In genomic region chr21:33940164-33940563, GRCh38 we compare ENCODE assay signal across 14 cellular contexts. TPM values are rescaled to one million over a fixed set of nuclear protein-coding genes. Genes with fewer than 3 reads are reported as not detected.
DNase-seq lines count a peak whose midpoint lies in the region; ATAC-seq, FAIRE-seq and TF ChIP-seq lines count a peak whose summit lies in the region.
"Had no signal": no experiment of that assay in that cellular context is flagged by ENCODE, and none has a peak within 500 bp of the region (broad histone marks: within the 10 kb centered on the region; RNA-seq: fewer than 3 reads in every experiment).

No MANE protein-coding gene starts in this region.

- FAIRE-seq in D721Med (lab: Jason Lieb, UNC) = no peak
- FAIRE-seq: small intestine had no signal

- H3K36me3 ChIP-seq in BLaER1 treated with 17β-estradiol and CSF1 and Interleukin-3, amounts not matched to agents 10 nM and 100 nM = no peaks in the 10 kb centered on the region
- H3K36me3 ChIP-seq in IMR-90 (ENCODE audit: control insufficient read depth, insufficient read depth, low read length) = no peaks in the 10 kb centered on the region
- H3K36me3 ChIP-seq: heart right ventricle had no signal

- CTCF ChIA-PET in IMR-90 (lab: Yijun Ruan, JAX) = interaction anchor here (0.6 kb wide), 1 partner anchor 263 kb away, joined by 3 read pairs; no protein-coding TSS in a partner anchor

- H4K91ac ChIP-seq in IMR-90 (ENCODE audit: insufficient read depth, low read depth, low read length) = no peak overlapping the region; the same call in 1 of the 2 replicates

- H2AFZ ChIP-seq in IMR-90 (replicated peaks; ENCODE audit: low read length, poor library complexity) = peak overlapping the region; percentile 47

- H2BK20ac ChIP-seq in IMR-90 (ENCODE audit: low read depth, low read length) = no peak overlapping the region

- TF ChIP-seq POLR2A in IMR-90 (IDR thresholded peaks at IDR 0.05; ENCODE audit: low read depth, low read length) (no peak), lower leg skin (IDR thresholded peaks at IDR 0.05) (no peak)

- H2BK5ac ChIP-seq in IMR-90 (ENCODE audit: low read depth, low read length, poor library complexity, severe bottlenecking) = no peak overlapping the region

- no peak overlapping the region for H2AK5ac ChIP-seq in IMR-90 (ENCODE audit: low read depth, low read length)

- POLR2A ChIA-PET in IMR-90 (lab: Charles Lee; ENCODE audit: unreplicated experiment) = no interaction called here

- H3K4ac ChIP-seq in IMR-90 (ENCODE audit: low read depth, low read length) = 0 out of 2 replicates have a peak overlapping the region, but pooled peaks have one; percentile 29

- H3K27me3 ChIP-seq in BLaER1 treated with 17β-estradiol and CSF1 and Interleukin-3, amounts not matched to agents 10 nM and 100 nM = no peaks in the 10 kb centered on the region
- H3K27me3 ChIP-seq in IMR-90 (ENCODE audit: control insufficient read depth, insufficient read depth, low read length) = no peaks in the 10 kb centered on the region
- H3K27me3 ChIP-seq: heart right ventricle had no signal

- no peak overlapping the region for H3K14ac ChIP-seq in IMR-90 (replicated peaks; ENCODE audit: low read depth, low read length)

- no peaks in the 10 kb centered on the region for H3K27me3 Mint-ChIP-seq in mesothelial cell of epicardium (ENCODE audit: low read depth)

- peaks cover 22% of the 10 kb centered on the region for H3K36me3 Mint-ChIP-seq in mesothelial cell of epicardium

- peaks cover 6% of the 10 kb centered on the region; the same call in 1 of the 2 replicates for H3K9me1 ChIP-seq in IMR-90 (ENCODE audit: insufficient read depth, low read length)

- H3K9me3 Mint-ChIP-seq in mesothelial cell of epicardium = peaks cover 10% of the 10 kb centered on the region

- H2BK120ac ChIP-seq in IMR-90 (ENCODE audit: low read depth, low read length) = no peak overlapping the region

- WGBS in IMR-90 (ENCODE audit: extremely low coverage in 2 of 2, insufficient read length in 1 of 2), 2 experiments = 87% methylated on average over 3 of the region's 9 CpGs; no CpG with 5 or more reads in 1 of the 2 experiments
- WGBS in lower leg skin, 2 donors = 83% methylated on average over 9 of the region's 9 CpGs

- no peak overlapping the region for H3K4me3 Mint-ChIP-seq in mesothelial cell of epicardium
- H3K4me3 Mint-ChIP-seq: activated T-helper 1 cell treated with anti-CD3 and anti-CD28 coated beads, Interleukin-12 subunit alpha, Interleukin-12 subunit beta, Interleukin-2, Interleukin-4 antibody, amounts not matched to agents 30 ng/mL and 10 ng/mL and 1 ng/mL, durations not matched to agents 14 hours and 24 hours and 36 hours had no signal

- no peak for TF ChIP-seq CTCF in IMR-90 (conservative IDR thresholded peaks at IDR 0.05; ENCODE audit: low read depth, low read length)
- no peak for TF ChIP-seq CTCF in mesothelial cell of epicardium (IDR thresholded peaks at IDR 0.05; ENCODE audit: unreplicated experiment)
- TF ChIP-seq CTCF in D721Med (IDR thresholded peaks at IDR 0.05; ENCODE audit: insufficient read depth, missing control alignments) = no peak
- no peak for TF ChIP-seq CTCF in lower leg skin (IDR thresholded peaks at IDR 0.05)

- H2BK15ac ChIP-seq in IMR-90 (ENCODE audit: low read depth, low read length) = no peak overlapping the region

- peaks cover 18% of the 10 kb centered on the region for H3K4me1 Mint-ChIP-seq in mesothelial cell of epicardium

- no peak overlapping the region for H3K4me3 ChIP-seq in BLaER1 treated with 17β-estradiol and CSF1 and Interleukin-3, amounts not matched to agents 10 nM and 100 nM
- H3K4me3 ChIP-seq in IMR-90 (ENCODE audit: insufficient read depth, low read depth, low read length) (no peak overlapping the region), lower leg skin (ENCODE audit: low read depth, poor library complexity, severe bottlenecking) (no peak overlapping the region)
- H3K4me3 ChIP-seq: heart right ventricle had no signal

- DNase-seq in IMR-90 (peak; percentile 79), astrocyte of the hippocampus (ENCODE audit: low read depth, low spot score) (peak; percentile 20), mesothelial cell of epicardium (ENCODE audit: low spot score in 2 of 2, unreplicated experiment in 2 of 2) (no peak), D721Med (ENCODE audit: insufficient read length, low spot score) (no peak), lower leg skin (ENCODE audit: low spot score in 2 of 2) (no peak), NCI-H187 (lab: John Stamatoyannopoulos, UW) (no peak)
- DNase-seq: heart right ventricle; midbrain; NCI-H1436 treated with DMSO at 0.1 percent for 48 hours; NK-92 treated with Interleukin-12 subunit alpha and Interleukin-12 subunit beta, amount 100 ng/mL, for 24 hours; small intestine had no signal

- peak; percentile 70 for ATAC-seq in IMR-90 (ENCODE audit: low read depth)
- no peak for ATAC-seq in HG03378 (IDR thresholded peaks at IDR 0.05; ENCODE audit: unreplicated experiment)

- BruUV-seq in IMR-90 (replicated peaks; lab: Mats Ljungman, UMichigan) = no TSS peak

- H3K56ac ChIP-seq in IMR-90 (ENCODE audit: extremely low read depth, insufficient read depth, low read length) = no peak overlapping the region

- intact Hi-C loops in IMR-90 (cut with micrococcal nuclease) = no loop called here
- intact Hi-C loops in lower leg skin (cut with DNase I; ENCODE audit: low total_unique reads) = no loop called here

- H3K9me3 ChIP-seq in BLaER1 treated with 17β-estradiol and CSF1 and Interleukin-3, amounts not matched to agents 10 nM and 100 nM (replicated peaks in 1 of 11) = peaks cover 12 to 25% (median 16%) of the 10 kb centered on the region in 11 experiments; a peak in 19 of 22 replicates
- H3K9me3 ChIP-seq in IMR-90 (ENCODE audit: control insufficient read depth, insufficient read depth, low read length) = no peaks in the 10 kb centered on the region

- H3K27ac Mint-ChIP-seq in mesothelial cell of epicardium = peak overlapping the region; percentile 74

- H4K8ac ChIP-seq in IMR-90 (ENCODE audit: low read depth in 2 of 2, low read length in 2 of 2) = peak overlapping the region in 1 of 2 experiments; percentile 52; a peak in 2 of 4 replicates

- H3K27ac ChIP-seq in BLaER1 treated with 17β-estradiol and CSF1 and Interleukin-3, amounts not matched to agents 10 nM and 100 nM = peak overlapping the region in 6 of 11 experiments; percentile 44 to 79 (median 62); a peak in 12 of 22 replicates
- H3K27ac ChIP-seq in IMR-90 (ENCODE audit: insufficient read depth, low read length) = no peak overlapping the region; the same call in 1 of the 2 replicates

- peak overlapping the region in 3 of 11 experiments; percentile 0 to 53 (median 4); a peak in 4 of 22 replicates for H3K9ac ChIP-seq in BLaER1 treated with 17β-estradiol and CSF1 and Interleukin-3, amounts not matched to agents 10 nM and 100 nM
- no peak overlapping the region for H3K9ac ChIP-seq in IMR-90 (ENCODE audit: low read depth, low read length)

- H3K4me1 ChIP-seq in BLaER1 treated with 17β-estradiol and CSF1 and Interleukin-3, amounts not matched to agents 10 nM and 100 nM = peaks cover 21 to 66% (median 49%) of the 10 kb centered on the region in 10 experiments
- H3K4me1 ChIP-seq in IMR-90 (ENCODE audit: control insufficient read depth, insufficient read depth, low read length) = peaks cover 5% of the 10 kb centered on the region; the same call in 1 of the 2 replicates

- no peaks in the 10 kb centered on the region for H4K20me1 ChIP-seq in BLaER1 treated with 17β-estradiol and CSF1 and Interleukin-3, amounts not matched to agents 10 nM and 100 nM
- H4K20me1 ChIP-seq in IMR-90 (ENCODE audit: insufficient read depth, low read length) = no peaks in the 10 kb centered on the region

- H3K79me1 ChIP-seq in IMR-90 (ENCODE audit: low read depth in 1 of 2, low read length in 2 of 2) = no peaks in the 10 kb centered on the region

- no peak for TF ChIP-seq RAD21 in IMR-90 (IDR thresholded peaks at IDR 0.05; ENCODE audit: low read length)

- dilution Hi-C loops in IMR-90 (cut with HindIII; ENCODE audit: low sequenced_read_pairs, unreplicated experiment) = no loop called here

- no peak overlapping the region for H2AK9ac ChIP-seq in IMR-90 (replicated peaks; ENCODE audit: low read depth, low read length, poor library complexity)

- H3K18ac ChIP-seq in IMR-90 (ENCODE audit: low read depth, low read length) = no peak overlapping the region

- H3K23ac ChIP-seq in IMR-90 (ENCODE audit: low read depth, low read length) = no peak overlapping the region

- H3K4me2 ChIP-seq in BLaER1 treated with 17β-estradiol and CSF1 and Interleukin-3, amounts not matched to agents 10 nM and 100 nM = peak overlapping the region in 7 of 11 experiments; percentile 25 to 77 (median 43); a peak in 12 of 22 replicates
- H3K4me2 ChIP-seq in IMR-90 (ENCODE audit: low read depth, low read length) = no peak overlapping the region

- in situ Hi-C loops in IMR-90 (cut with MboI; ENCODE audit: low sequenced_read_pairs) = no loop called here

- H4K5ac ChIP-seq in IMR-90 (ENCODE audit: low read depth, low read length) = no peak overlapping the region

TF ChIP-seq in IMR-90, 13 proteins besides CTCF, POLR2A, EP300 and RAD21:
- TF ChIP-seq NFE2L2 (IDR thresholded peaks at IDR 0.05; ENCODE audit: low read depth, low read length) (no peak), MAFK (IDR thresholded peaks at IDR 0.05; ENCODE audit: low read depth, low read length) (peak; percentile 98), CEBPB (IDR thresholded peaks at IDR 0.05; ENCODE audit: low read depth, low read length) (peak; percentile 58; the same call in 1 of the 2 replicates)

RNA-seq across cellular contexts. Expression of gene ATP5PO, which starts 24.6 kb away (rescaled TPM):
- total RNA-seq in IMR-90 (2012; rRNA removed) (154 and 237 TPM in 2 replicates), mesothelial cell of epicardium (156 to 159 TPM (median 158 TPM) in 3 replicates), lower leg skin (100 to 1,000 TPM; 115 to 162 (median 139) TPM)
- 220 and 250 TPM in 2 replicates for polyA plus RNA-seq in IMR-90 (2012; rRNA removed)
- polyA plus RNA-seq in IMR-90 (2012; cell fraction: cytosol; rRNA removed) = 150 and 346 TPM in 2 replicates
- polyA plus RNA-seq in IMR-90 (2012; cell fraction: nucleus; rRNA removed; ENCODE audit: low replicate concordance) = 33.0 and 110 TPM in 2 replicates

Comparison
In these comparisons a context has a peak if more than half of its experiments do, and no peak if none do; other contexts are left out.
1. DNase-seq: peak in IMR-90 (single experiment) and astrocyte of the hippocampus (single experiment); none in mesothelial cell of epicardium (0 of 2), D721Med (single experiment), lower leg skin (0 of 2) and NCI-H187 (0 of 2).